In genomic region chr13:21573920-21574712, GRCh38 we compare ENCODE assay signal across 19 cellular contexts.
"Had no signal": no experiment of that assay in that cellular context is flagged by ENCODE, and none has a peak within 500 bp of the region (broad histone marks: within the 10 kb centered on the region; RNA-seq: fewer than 3 reads in every experiment).

No MANE protein-coding gene starts in this region.

- H3K4me3 Mint-ChIP-seq: activated CD4-positive, alpha-beta T cell treated with anti-CD3 and anti-CD28 coated beads, Interleukin-2, amount 10 ng/mL, durations not matched to agents 7 days and 5 days; activated naive CD8-positive, alpha-beta T cell treated with anti-CD3 and anti-CD28 coated beads, Interleukin-2, amount 10 ng/mL, durations not matched to agents 7 days and 5 days; effector memory CD8-positive, alpha-beta T cell; naive thymus-derived CD4-positive, alpha-beta T cell; T-helper 17 cell; type B pancreatic cell had no signal

- H3K36me3 Mint-ChIP-seq: activated naive CD8-positive, alpha-beta T cell treated with anti-CD3 and anti-CD28 coated beads, Interleukin-2, amount 10 ng/mL, durations not matched to agents 7 days and 5 days had no signal

- H3K27ac Mint-ChIP-seq: activated CD4-positive, alpha-beta T cell treated with anti-CD3 and anti-CD28 coated beads, Interleukin-2, amount 10 ng/mL, durations not matched to agents 7 days and 5 days; activated naive CD8-positive, alpha-beta T cell treated with anti-CD3 and anti-CD28 coated beads, Interleukin-2, amount 10 ng/mL, durations not matched to agents 7 days and 5 days; type B pancreatic cell had no signal

- H3K9me3 Mint-ChIP-seq: activated CD4-positive, alpha-beta T cell treated with anti-CD3 and anti-CD28 coated beads, Interleukin-2, amount 10 ng/mL, durations not matched to agents 7 days and 5 days; activated naive CD8-positive, alpha-beta T cell treated with anti-CD3 and anti-CD28 coated beads, Interleukin-2, amount 10 ng/mL, durations not matched to agents 7 days and 5 days; effector memory CD8-positive, alpha-beta T cell; naive thymus-derived CD4-positive, alpha-beta T cell; type B pancreatic cell had no signal

- ATAC-seq: effector memory CD8-positive, alpha-beta T cell; left colon; naive thymus-derived CD4-positive, alpha-beta T cell; T-helper 17 cell had no signal

- H3K27me3 ChIP-seq: breast epithelium, suprapubic skin had no signal

- H3K9me3 ChIP-seq: breast epithelium, suprapubic skin had no signal

- H3K27ac ChIP-seq: breast epithelium, skin epidermis, suprapubic skin had no signal

- DNase-seq: activated CD4-positive, alpha-beta T cell treated with anti-CD3 and anti-CD28 coated beads, Interleukin-2, amount 10 ng/mL, durations not matched to agents 7 days and 5 days; activated CD8-positive, alpha-beta memory T cell treated with anti-CD3 and anti-CD28 coated beads for 24 hours; activated gamma-delta T cell treated with Interleukin-2 at 50 U/mL for 16 hours; activated naive CD8-positive, alpha-beta T cell treated with anti-CD3 and anti-CD28 coated beads, Interleukin-2, amount 10 ng/mL, durations not matched to agents 7 days and 5 days; anterior cingulate cortex; cerebellar nuclear complex; effector memory CD8-positive, alpha-beta T cell; head of caudate nucleus; left colon; naive thymus-derived CD4-positive, alpha-beta T cell; posterior cingulate gyrus; retina; stimulated activated CD4-positive, alpha-beta T cell treated with anti-CD3 and anti-CD28 coated beads, Interleukin-4, amount 100 ng/mL, for 24 hours; stimulated activated naive CD4-positive, alpha-beta T cell treated with Interleukin-2 at 50 U/mL for 16 hours; T-helper 17 cell had no signal

- H3K27me3 Mint-ChIP-seq: activated CD4-positive, alpha-beta T cell treated with anti-CD3 and anti-CD28 coated beads, Interleukin-2, amount 10 ng/mL, durations not matched to agents 7 days and 5 days; activated naive CD8-positive, alpha-beta T cell treated with anti-CD3 and anti-CD28 coated beads, Interleukin-2, amount 10 ng/mL, durations not matched to agents 7 days and 5 days; effector memory CD8-positive, alpha-beta T cell; naive thymus-derived CD4-positive, alpha-beta T cell; T-helper 17 cell; type B pancreatic cell had no signal
